ENCODE assay signal across 1 cellular context in the genomic region with DNA sequence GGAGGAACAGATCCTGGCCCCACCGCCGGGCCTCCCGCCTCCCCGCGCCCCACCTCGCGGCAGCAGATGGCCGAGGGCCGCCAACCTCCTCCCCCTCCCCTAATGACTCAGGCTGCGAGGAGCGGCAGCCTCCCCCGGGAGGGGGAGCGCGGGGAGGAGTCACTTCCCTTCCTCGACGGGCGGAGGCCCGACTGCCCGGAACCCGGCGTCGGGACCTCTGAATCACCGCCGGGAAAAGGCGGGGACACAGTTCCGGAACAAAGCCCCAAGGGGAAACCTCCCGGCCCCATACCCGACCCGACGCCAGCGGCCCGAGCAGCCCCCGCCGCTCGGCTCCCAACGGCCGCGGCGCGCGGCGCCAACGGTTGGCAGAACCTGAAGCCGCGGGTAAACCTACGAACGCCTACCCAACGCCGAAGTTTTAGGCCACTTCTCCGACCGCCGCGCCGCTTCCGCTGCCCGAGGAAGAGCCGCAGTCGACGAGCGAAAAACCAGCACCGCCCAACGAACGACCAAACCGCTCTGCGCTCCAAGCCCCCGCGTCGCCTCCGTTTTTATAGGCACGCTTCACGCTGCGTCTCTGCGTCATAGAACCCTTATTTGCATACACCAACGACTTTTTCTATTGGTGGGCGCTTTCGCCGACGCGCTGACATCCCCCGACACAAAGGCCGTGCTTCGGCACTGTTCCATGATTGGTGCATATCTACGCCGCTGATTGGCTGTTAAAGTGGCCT.
A peak's percentile ranks its signal among the peaks of the same experiment; 100 is the strongest.
TF ChIP-seq lines count a peak whose summit lies in the region.

No MANE protein-coding gene starts in this region.

TF ChIP-seq in HepG2, 621 proteins besides CTCF, POLR2A, EP300 and RAD21 (continued from another document and continues in another):
- TF ChIP-seq, protein P1, sequence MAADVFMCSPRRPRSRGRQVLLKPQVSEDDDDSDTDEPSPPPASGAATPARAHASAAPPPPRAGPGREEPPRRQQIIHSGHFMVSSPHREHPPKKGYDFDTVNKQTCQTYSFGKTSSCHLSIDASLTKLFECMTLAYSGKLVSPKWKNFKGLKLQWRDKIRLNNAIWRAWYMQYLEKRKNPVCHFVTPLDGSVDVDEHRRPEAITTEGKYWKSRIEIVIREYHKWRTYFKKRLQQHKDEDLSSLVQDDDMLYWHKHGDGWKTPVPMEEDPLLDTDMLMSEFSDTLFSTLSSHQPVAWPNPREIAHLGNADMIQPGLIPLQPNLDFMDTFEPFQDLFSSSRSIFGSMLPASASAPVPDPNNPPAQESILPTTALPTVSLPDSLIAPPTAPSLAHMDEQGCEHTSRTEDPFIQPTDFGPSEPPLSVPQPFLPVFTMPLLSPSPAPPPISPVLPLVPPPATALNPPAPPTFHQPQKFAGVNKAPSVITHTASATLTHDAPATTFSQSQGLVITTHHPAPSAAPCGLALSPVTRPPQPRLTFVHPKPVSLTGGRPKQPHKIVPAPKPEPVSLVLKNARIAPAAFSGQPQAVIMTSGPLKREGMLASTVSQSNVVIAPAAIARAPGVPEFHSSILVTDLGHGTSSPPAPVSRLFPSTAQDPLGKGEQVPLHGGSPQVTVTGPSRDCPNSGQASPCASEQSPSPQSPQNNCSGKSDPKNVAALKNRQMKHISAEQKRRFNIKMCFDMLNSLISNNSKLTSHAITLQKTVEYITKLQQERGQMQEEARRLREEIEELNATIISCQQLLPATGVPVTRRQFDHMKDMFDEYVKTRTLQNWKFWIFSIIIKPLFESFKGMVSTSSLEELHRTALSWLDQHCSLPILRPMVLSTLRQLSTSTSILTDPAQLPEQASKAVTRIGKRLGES (CRISPR knock-in tag; IDR thresholded peaks at IDR 0.05; ENCODE audit: borderline replicate concordance) = peak; percentile 93; the same call in 1 of the 2 replicates
- TF ChIP-seq, protein P2, sequence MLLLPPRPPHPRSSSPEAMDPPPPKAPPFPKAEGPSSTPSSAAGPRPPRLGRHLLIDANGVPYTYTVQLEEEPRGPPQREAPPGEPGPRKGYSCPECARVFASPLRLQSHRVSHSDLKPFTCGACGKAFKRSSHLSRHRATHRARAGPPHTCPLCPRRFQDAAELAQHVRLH (CRISPR knock-in tag; IDR thresholded peaks at IDR 0.05; ENCODE audit: borderline replicate concordance, low read depth) = peak; percentile 98
- TF ChIP-seq HOXA3 (CRISPR knock-in tag; IDR thresholded peaks at IDR 0.05) (peak; percentile 91), ZFP62 (CRISPR knock-in tag; IDR thresholded peaks at IDR 0.05) (no peak), NCOA1 (CRISPR knock-in tag; IDR thresholded peaks at IDR 0.05) (peak; percentile 52; the same call in 1 of the 2 replicates), ZNF672 (CRISPR knock-in tag; IDR thresholded peaks at IDR 0.05) (0 out of 2 replicates have a peak, but pooled peaks have one; percentile 39), MXI1 (IDR thresholded peaks at IDR 0.05; ENCODE audit: borderline replicate concordance, low read depth, low read length) (peak; percentile 79; the same call in 1 of the 3 replicates), EZH2 (conservative IDR thresholded peaks at IDR 0.05; ENCODE audit: low read depth, low read length) (no peak), POLR2AphosphoS5 (IDR thresholded peaks at IDR 0.05; ENCODE audit: low read depth, low read length) (peak; percentile 100), KLF15 (CRISPR knock-in tag; IDR thresholded peaks at IDR 0.05; ENCODE audit: borderline replicate concordance) (no peak; the same call in 1 of the 2 replicates), GTF3A (CRISPR knock-in tag; conservative IDR thresholded peaks at IDR 0.05) (no peak; the same call in 1 of the 2 replicates), GABPB1 (CRISPR knock-in tag; IDR thresholded peaks at IDR 0.05) (peak; percentile 84), HMG20A (CRISPR knock-in tag; IDR thresholded peaks at IDR 0.05; ENCODE audit: borderline replicate concordance) (peak; percentile 22; the same call in 1 of the 2 replicates), THAP8 (CRISPR knock-in tag; IDR thresholded peaks at IDR 0.05; ENCODE audit: borderline replicate concordance) (no peak), ISX (CRISPR knock-in tag; conservative IDR thresholded peaks at IDR 0.05) (peak; percentile 92; the same call in 1 of the 2 replicates), TEF (CRISPR knock-in tag; IDR thresholded peaks at IDR 0.05) (no peak), HMGXB3 (CRISPR knock-in tag; IDR thresholded peaks at IDR 0.05; ENCODE audit: borderline replicate concordance) (peak; percentile 99), ARID5B (CRISPR knock-in tag; IDR thresholded peaks at IDR 0.05) (no peak), FOXM1 (CRISPR knock-in tag; IDR thresholded peaks at IDR 0.05) (0 out of 2 replicates have a peak, but pooled peaks have one; percentile 84), ZNF710 (CRISPR knock-in tag; IDR thresholded peaks at IDR 0.05; ENCODE audit: borderline replicate concordance) (peak; percentile 58; the same call in 1 of the 2 replicates), TEAD2 (CRISPR knock-in tag; IDR thresholded peaks at IDR 0.05) (0 out of 2 replicates have a peak, but pooled peaks have one; percentile 77), KDM5B (CRISPR knock-in tag; IDR thresholded peaks at IDR 0.05; ENCODE audit: borderline replicate concordance) (peak; percentile 83; the same call in 1 of the 2 replicates), ZNF552 (CRISPR knock-in tag; IDR thresholded peaks at IDR 0.05; ENCODE audit: borderline replicate concordance) (peak; percentile 57; the same call in 1 of the 2 replicates), NR2F1 (CRISPR knock-in tag; IDR thresholded peaks at IDR 0.05) (no peak; a peak in 2 of 4 replicates), ZNF549 (CRISPR knock-in tag; IDR thresholded peaks at IDR 0.05) (no peak), SPEN (CRISPR knock-in tag; IDR thresholded peaks at IDR 0.05; ENCODE audit: low read depth) (peak; percentile 83), MATR3 (CRISPR knock-in tag; IDR thresholded peaks at IDR 0.05) (no peak), REL (CRISPR knock-in tag; conservative IDR thresholded peaks at IDR 0.05) (peak; percentile 90), SMARCE1 (IDR thresholded peaks at IDR 0.05; ENCODE audit: borderline replicate concordance) (no peak), ZNF776 (CRISPR knock-in tag; IDR thresholded peaks at IDR 0.05) (peak; percentile 93; the same call in 1 of the 2 replicates), CSRNP2 (CRISPR knock-in tag; conservative IDR thresholded peaks at IDR 0.05; ENCODE audit: low read depth) (no peak), ZFAT (CRISPR knock-in tag; conservative IDR thresholded peaks at IDR 0.05) (no peak), ZNF839 (CRISPR knock-in tag; IDR thresholded peaks at IDR 0.05; ENCODE audit: borderline replicate concordance) (no peak; the same call in 1 of the 2 replicates)
- TF ChIP-seq, protein P3, sequence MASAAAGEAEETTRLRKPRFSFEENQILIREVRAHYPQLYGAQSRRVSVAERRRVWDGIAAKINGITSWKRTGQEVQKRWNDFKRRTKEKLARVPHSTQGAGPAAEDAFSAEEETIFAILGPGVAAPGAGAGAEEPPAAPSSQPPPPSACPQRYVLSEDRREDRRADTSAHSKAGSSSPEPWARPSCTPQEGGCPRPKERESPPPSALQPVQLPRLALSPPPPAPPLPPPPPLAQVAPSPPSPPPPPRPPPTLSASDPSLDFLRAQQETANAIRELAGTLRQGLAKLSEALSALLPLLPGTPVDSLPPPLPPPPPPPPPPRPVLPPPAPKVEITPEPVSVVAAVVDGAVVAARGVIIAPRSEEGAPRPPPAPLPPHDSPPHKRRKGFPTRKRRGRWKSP (CRISPR knock-in tag; IDR thresholded peaks at IDR 0.05) = 0 out of 2 replicates have a peak, but pooled peaks have one; percentile 59
- TF ChIP-seq, protein P4, sequence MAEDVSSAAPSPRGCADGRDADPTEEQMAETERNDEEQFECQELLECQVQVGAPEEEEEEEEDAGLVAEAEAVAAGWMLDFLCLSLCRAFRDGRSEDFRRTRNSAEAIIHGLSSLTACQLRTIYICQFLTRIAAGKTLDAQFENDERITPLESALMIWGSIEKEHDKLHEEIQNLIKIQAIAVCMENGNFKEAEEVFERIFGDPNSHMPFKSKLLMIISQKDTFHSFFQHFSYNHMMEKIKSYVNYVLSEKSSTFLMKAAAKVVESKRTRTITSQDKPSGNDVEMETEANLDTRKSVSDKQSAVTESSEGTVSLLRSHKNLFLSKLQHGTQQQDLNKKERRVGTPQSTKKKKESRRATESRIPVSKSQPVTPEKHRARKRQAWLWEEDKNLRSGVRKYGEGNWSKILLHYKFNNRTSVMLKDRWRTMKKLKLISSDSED (CRISPR knock-in tag; IDR thresholded peaks at IDR 0.05) = no peak
